In genomic region chr12:52949413-52950331, GRCh38 we compare ENCODE assay signal across 8 cellular contexts. TPM values are rescaled to one million over a fixed set of nuclear protein-coding genes. Genes with fewer than 3 reads are reported as not detected.
A peak's percentile ranks its signal among the peaks of the same experiment; 100 is the strongest.
DNase-seq lines count a peak whose midpoint lies in the region; ATAC-seq and TF ChIP-seq lines count a peak whose summit lies in the region.

No MANE protein-coding gene starts in this region.

- H3K4me3 ChIP-seq in LNCaP clone FGC (ENCODE audit: low read depth, low read length) (peak overlapping the region; percentile 87), psoas muscle (peak overlapping the region; percentile 60)

- no peak overlapping the region for H3K27ac ChIP-seq in psoas muscle

- no peaks in the 10 kb centered on the region for H3K4me1 ChIP-seq in psoas muscle

- ATAC-seq in Right ventricle myocardium superior (ENCODE audit: poor library complexity) (peak; percentile 42), psoas muscle (peak in 1 of 4 donors; percentile 44), GM18520 (IDR thresholded peaks at IDR 0.05; ENCODE audit: unreplicated experiment) (no peak), GM18511 (IDR thresholded peaks at IDR 0.05; ENCODE audit: unreplicated experiment) (no peak)

- no peaks in the 10 kb centered on the region for H3K9me3 ChIP-seq in psoas muscle

- DNase-seq in COLO829 (ENCODE audit: low spot score) (peak; percentile 69), LNCaP clone FGC (ENCODE audit: low read depth) (peak; percentile 95), UCSD-AML1 (lab: John Stamatoyannopoulos, UW; ENCODE audit: unreplicated experiment) (peak; percentile 72), Right ventricle myocardium superior (no peak), psoas muscle (no peak), Ammon's horn (ENCODE audit: low spot score) (no peak)

- intact Hi-C loops in Right ventricle myocardium superior (cut with DNase I) = no loop called here
- intact Hi-C loops in psoas muscle (cut with DNase I) = no loop called here

- H3K27me3 ChIP-seq in psoas muscle (ENCODE audit: insufficient read depth in 3 of 3, low read length in 2 of 3) = peaks cover 0 to 45% (median 6%) of the 10 kb centered on the region in 3 donors

- H3K36me3 ChIP-seq in psoas muscle (ENCODE audit: insufficient read depth in 1 of 2, low read depth in 1 of 2) = no peaks in the 10 kb centered on the region

- WGBS in psoas muscle, 3 donors = 48 to 50% (median 48%) methylated on average over 13 of the region's 13 CpGs

- TF ChIP-seq CTCF in LNCaP clone FGC (IDR thresholded peaks at IDR 0.05; ENCODE audit: control insufficient read depth, extremely low read depth, insufficient read depth) (no peak), psoas muscle (IDR thresholded peaks at IDR 0.05) (no peak)

RNA-seq across cellular contexts. Expression of gene KRT18, which starts 0.8 kb away (rescaled TPM):
- 7.0 TPM for total RNA-seq in Right ventricle myocardium superior
- total RNA-seq in psoas muscle = 1 to 10 TPM in 3 of 4 donors, under 1 TPM in 1; 0.99 to 1.7 (median 1.4) TPM
- polyA plus RNA-seq in psoas muscle = 1 to 10 TPM in 2 of 3 donors, under 1 TPM in 1; 0.39 to 1.6 (median 1.3) TPM

RNA-seq across cellular contexts. Expression of gene KRT8, which starts 44.8 kb away (rescaled TPM):
- total RNA-seq in Right ventricle myocardium superior (104 TPM), psoas muscle (1 to 10 TPM in 1 of 4 donors, under 1 TPM in 3; 0.54 to 1.3 (median 0.75) TPM)
- polyA plus RNA-seq in psoas muscle = 1 to 10 TPM in 2 of 3 donors, under 1 TPM in 1; 0.59 to 1.2 (median 1.2) TPM

RNA-seq across cellular contexts. Expression of gene EIF4B, which starts 56.6 kb away (rescaled TPM):
- total RNA-seq in Right ventricle myocardium superior = 434 TPM
- total RNA-seq in psoas muscle = 100 to 1,000 TPM; 565 to 669 (median 617) TPM
- polyA plus RNA-seq in psoas muscle = 100 to 1,000 TPM; 150 to 304 (median 207) TPM

Comparison
In these comparisons a context has a peak if more than half of its experiments do, and no peak if none do; other contexts are left out.
1. DNase-seq: peak in COLO829 (single experiment), LNCaP clone FGC (single experiment) and UCSD-AML1 (single experiment); none in Right ventricle myocardium superior (single experiment), psoas muscle (0 of 2) and Ammon's horn (single experiment).
2. RNA of gene KRT8, which starts 44.8 kb away (total RNA-seq): 104 TPM in Right ventricle myocardium superior (single experiment); 0.54 to 1.3 TPM in psoas muscle; every median in the first group is over 10 times any median in the second.